1 cellular context compared by ENCODE assay signal in genomic region chrX:154738013-154738738, GRCh38.
TF ChIP-seq lines count a peak whose summit lies in the region.

No MANE protein-coding gene starts in this region.

TF ChIP-seq in K562, 482 proteins besides CTCF, POLR2A, EP300 and RAD21 (continued from another document and continues in another):
- TF ChIP-seq, protein P1, sequence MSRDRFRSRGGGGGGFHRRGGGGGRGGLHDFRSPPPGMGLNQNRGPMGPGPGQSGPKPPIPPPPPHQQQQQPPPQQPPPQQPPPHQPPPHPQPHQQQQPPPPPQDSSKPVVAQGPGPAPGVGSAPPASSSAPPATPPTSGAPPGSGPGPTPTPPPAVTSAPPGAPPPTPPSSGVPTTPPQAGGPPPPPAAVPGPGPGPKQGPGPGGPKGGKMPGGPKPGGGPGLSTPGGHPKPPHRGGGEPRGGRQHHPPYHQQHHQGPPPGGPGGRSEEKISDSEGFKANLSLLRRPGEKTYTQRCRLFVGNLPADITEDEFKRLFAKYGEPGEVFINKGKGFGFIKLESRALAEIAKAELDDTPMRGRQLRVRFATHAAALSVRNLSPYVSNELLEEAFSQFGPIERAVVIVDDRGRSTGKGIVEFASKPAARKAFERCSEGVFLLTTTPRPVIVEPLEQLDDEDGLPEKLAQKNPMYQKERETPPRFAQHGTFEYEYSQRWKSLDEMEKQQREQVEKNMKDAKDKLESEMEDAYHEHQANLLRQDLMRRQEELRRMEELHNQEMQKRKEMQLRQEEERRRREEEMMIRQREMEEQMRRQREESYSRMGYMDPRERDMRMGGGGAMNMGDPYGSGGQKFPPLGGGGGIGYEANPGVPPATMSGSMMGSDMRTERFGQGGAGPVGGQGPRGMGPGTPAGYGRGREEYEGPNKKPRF (IDR thresholded peaks at IDR 0.05; ENCODE audit: low read depth, low read length), result no peak
- peak; percentile 31; the same call in 1 of the 2 replicates for TF ChIP-seq FOSL1 (tag; conservative IDR thresholded peaks at IDR 0.05)
- no peak for TF ChIP-seq HIVEP1 (CRISPR knock-in tag; IDR thresholded peaks at IDR 0.05)
- TF ChIP-seq CBFA2T3 (IDR thresholded peaks at IDR 0.05), result 0 out of 2 replicates have a peak, but pooled peaks have one; percentile 12
- peak in 1 of 2 experiments; percentile 84; a peak in 1 of 4 replicates for TF ChIP-seq SIN3A (IDR thresholded peaks at IDR 0.05; ENCODE audit: borderline replicate concordance in 2 of 2, control insufficient read depth in 1 of 2, low read depth in 2 of 2, low read length in 2 of 2)
- no peak for TF ChIP-seq CCNT2 (IDR thresholded peaks at IDR 0.05; ENCODE audit: borderline replicate concordance, extremely low read depth, insufficient read length, low read depth, low read length)
- TF ChIP-seq ZNF589 (CRISPR knock-in tag; IDR thresholded peaks at IDR 0.05; ENCODE audit: low read depth), result no peak
- TF ChIP-seq ZSCAN29 (IDR thresholded peaks at IDR 0.05), result no peak
- TF ChIP-seq ZNF274 (IDR thresholded peaks at IDR 0.05; ENCODE audit: borderline replicate concordance, low read depth, low read length), result no peak
- TF ChIP-seq KLF10 (CRISPR knock-in tag; IDR thresholded peaks at IDR 0.05), result no peak
- no peak for TF ChIP-seq ZNF586 (CRISPR knock-in tag; conservative IDR thresholded peaks at IDR 0.05)
- TF ChIP-seq, protein P2, sequence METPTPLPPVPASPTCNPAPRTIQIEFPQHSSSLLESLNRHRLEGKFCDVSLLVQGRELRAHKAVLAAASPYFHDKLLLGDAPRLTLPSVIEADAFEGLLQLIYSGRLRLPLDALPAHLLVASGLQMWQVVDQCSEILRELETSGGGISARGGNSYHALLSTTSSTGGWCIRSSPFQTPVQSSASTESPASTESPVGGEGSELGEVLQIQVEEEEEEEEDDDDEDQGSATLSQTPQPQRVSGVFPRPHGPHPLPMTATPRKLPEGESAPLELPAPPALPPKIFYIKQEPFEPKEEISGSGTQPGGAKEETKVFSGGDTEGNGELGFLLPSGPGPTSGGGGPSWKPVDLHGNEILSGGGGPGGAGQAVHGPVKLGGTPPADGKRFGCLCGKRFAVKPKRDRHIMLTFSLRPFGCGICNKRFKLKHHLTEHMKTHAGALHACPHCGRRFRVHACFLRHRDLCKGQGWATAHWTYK (CRISPR knock-in tag; IDR thresholded peaks at IDR 0.05), result no peak
- TF ChIP-seq MAX (CRISPR knock-in tag; IDR thresholded peaks at IDR 0.05), result no peak
- no peak for TF ChIP-seq ZNF165 (CRISPR knock-in tag; IDR thresholded peaks at IDR 0.05; ENCODE audit: borderline replicate concordance)
- TF ChIP-seq ZNF75A (CRISPR knock-in tag; IDR thresholded peaks at IDR 0.05), result no peak
- 0 out of 2 replicates have a peak, but pooled peaks have one; percentile 3 for TF ChIP-seq SMAD4 (CRISPR knock-in tag; conservative IDR thresholded peaks at IDR 0.05)
- peak; percentile 50; the same call in 1 of the 2 replicates for TF ChIP-seq SMARCA4 (IDR thresholded peaks at IDR 0.05)
- TF ChIP-seq, protein P3, sequence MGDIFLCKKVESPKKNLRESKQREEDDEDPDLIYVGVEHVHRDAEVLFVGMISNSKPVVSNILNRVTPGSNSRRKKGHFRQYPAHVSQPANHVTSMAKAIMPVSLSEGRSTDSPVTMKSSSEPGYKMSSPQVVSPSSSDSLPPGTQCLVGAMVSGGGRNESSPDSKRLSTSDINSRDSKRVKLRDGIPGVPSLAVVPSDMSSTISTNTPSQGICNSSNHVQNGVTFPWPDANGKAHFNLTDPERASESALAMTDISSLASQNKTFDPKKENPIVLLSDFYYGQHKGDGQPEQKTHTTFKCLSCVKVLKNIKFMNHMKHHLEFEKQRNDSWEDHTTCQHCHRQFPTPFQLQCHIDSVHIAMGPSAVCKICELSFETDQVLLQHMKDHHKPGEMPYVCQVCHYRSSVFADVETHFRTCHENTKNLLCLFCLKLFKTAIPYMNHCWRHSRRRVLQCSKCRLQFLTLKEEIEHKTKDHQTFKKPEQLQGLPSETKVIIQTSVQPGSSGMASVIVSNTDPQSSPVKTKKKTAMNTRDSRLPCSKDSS (IDR thresholded peaks at IDR 0.05; ENCODE audit: low read depth, partially characterized antibody), result no peak
- 0 out of 2 replicates have a peak, but pooled peaks have one; percentile 25 for TF ChIP-seq DPF2 (IDR thresholded peaks at IDR 0.05)
- peak; percentile 64 for TF ChIP-seq MEIS2 (IDR thresholded peaks at IDR 0.05; ENCODE audit: partially characterized antibody)
- peak; percentile 17 to 59; a peak in 2 of 4 replicates for TF ChIP-seq MNT (conservative IDR thresholded peaks at IDR 0.05)
- no peak for TF ChIP-seq BDP1 (IDR thresholded peaks at IDR 0.05; ENCODE audit: insufficient read depth, insufficient read length)
- no peak for TF ChIP-seq NR3C1 (CRISPR knock-in tag; IDR thresholded peaks at IDR 0.05)
- 0 out of 2 replicates have a peak, but pooled peaks have one; percentile 35 for TF ChIP-seq ZNF175 (CRISPR knock-in tag; IDR thresholded peaks at IDR 0.05; ENCODE audit: low read depth)
- TF ChIP-seq FOXA1 (IDR thresholded peaks at IDR 0.05; ENCODE audit: borderline replicate concordance), result no peak
- peak; percentile 23; the same call in 1 of the 2 replicates for TF ChIP-seq TFAP4 (CRISPR knock-in tag; IDR thresholded peaks at IDR 0.05; ENCODE audit: borderline replicate concordance)
- TF ChIP-seq CHD7 (IDR thresholded peaks at IDR 0.05; ENCODE audit: low read depth, low read length), result no peak
- TF ChIP-seq TBP (optimal IDR thresholded peaks at IDR 0.05; ENCODE audit: low read depth, low read length), result no peak
- TF ChIP-seq, protein P4, sequence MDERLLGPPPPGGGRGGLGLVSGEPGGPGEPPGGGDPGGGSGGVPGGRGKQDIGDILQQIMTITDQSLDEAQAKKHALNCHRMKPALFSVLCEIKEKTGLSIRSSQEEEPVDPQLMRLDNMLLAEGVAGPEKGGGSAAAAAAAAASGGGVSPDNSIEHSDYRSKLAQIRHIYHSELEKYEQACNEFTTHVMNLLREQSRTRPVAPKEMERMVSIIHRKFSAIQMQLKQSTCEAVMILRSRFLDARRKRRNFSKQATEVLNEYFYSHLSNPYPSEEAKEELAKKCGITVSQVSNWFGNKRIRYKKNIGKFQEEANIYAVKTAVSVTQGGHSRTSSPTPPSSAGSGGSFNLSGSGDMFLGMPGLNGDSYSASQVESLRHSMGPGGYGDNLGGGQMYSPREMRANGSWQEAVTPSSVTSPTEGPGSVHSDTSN (CRISPR knock-in tag; IDR thresholded peaks at IDR 0.05; ENCODE audit: low read depth), result no peak
- TF ChIP-seq, protein P4 (tag; conservative IDR thresholded peaks at IDR 0.05; ENCODE audit: low read depth), result peak; percentile 58
- no peak for TF ChIP-seq FOXP4 (CRISPR knock-in tag; IDR thresholded peaks at IDR 0.05; ENCODE audit: borderline replicate concordance)
